In the genomic region with DNA sequence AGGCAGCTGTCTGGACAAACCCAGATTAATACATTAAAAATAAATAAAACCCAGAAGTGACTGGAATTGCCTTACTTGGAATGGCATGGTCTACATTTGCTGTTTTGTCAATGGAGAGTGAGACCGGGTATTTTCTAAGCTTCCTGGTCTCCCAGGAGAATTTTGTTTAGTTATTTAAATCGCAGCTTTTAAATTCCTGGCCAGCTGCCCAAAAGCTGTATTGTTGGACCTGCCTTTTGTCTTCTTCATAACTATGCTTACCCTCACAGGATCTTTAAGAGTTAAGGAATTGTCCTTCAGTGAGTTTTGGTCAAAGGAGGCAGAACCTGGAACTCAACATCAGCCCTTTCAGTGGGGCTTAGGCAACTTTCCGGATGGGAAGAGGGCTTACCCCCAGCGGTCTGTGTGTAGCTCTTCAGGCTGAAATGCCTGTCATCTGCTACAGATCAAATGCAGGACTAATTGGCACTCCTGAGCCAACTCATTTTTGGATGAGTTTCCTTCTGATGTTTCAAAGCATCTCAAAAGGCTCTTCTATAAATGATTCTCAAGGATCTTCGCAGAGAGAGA, we compare ENCODE assay signal across 14 cellular contexts.
DNase-seq lines count a peak whose midpoint lies in the region; ATAC-seq and TF ChIP-seq lines count a peak whose summit lies in the region.
"Had no signal": no experiment of that assay in that cellular context is flagged by ENCODE, and none has a peak within 500 bp of the region (broad histone marks: within the 10 kb centered on the region; RNA-seq: fewer than 3 reads in every experiment).

No MANE protein-coding gene starts in this region.

- TF ChIP-seq CTCF in MM.1S (IDR thresholded peaks at IDR 0.05; ENCODE audit: low read length) (no peak), uterus (IDR thresholded peaks at IDR 0.05) (no peak)

- no peaks in the 10 kb centered on the region for H3F3A ChIP-seq in MM.1S (ENCODE audit: insufficient read depth, low read length)

- DNase-seq in NCI-H1105 treated with DMSO at 0.1 percent for 48 hours (lab: John Stamatoyannopoulos, UW) (peak; percentile 5), NCI-H1105 (lab: John Stamatoyannopoulos, UW) (no peak), NCI-H1694 treated with DMSO at 0.1 percent for 48 hours (lab: John Stamatoyannopoulos, UW) (peak; percentile 69), RPMI8226 (peak; percentile 49), iris pigment epithelial cell (ENCODE audit: low read depth) (peak; percentile 5), MM.1S (no peak), uterus (no peak)
- DNase-seq: activated CD4-positive, CD25-positive, alpha-beta regulatory T cell treated with anti-CD3 and anti-CD28 coated beads, Interleukin-2, amount 50 U/mL, for 72 hours; activated CD8-positive, alpha-beta memory T cell treated with anti-CD3 and anti-CD28 coated beads, Interleukin-2, amount 50 U/mL, for 48 hours; caudate nucleus had no signal

- H3K4me3 ChIP-seq in MM.1S (ENCODE audit: low read length) (no peak overlapping the region), uterus (no peak overlapping the region)
- H3K4me3 ChIP-seq: A549, right atrium auricular region had no signal

- H3K9ac ChIP-seq in MM.1S (ENCODE audit: low read length): no peak overlapping the region
- H3K9ac ChIP-seq: KMS-11 had no signal

- H3K4me2 ChIP-seq in MM.1S (ENCODE audit: low read depth, low read length): no peak overlapping the region
- H3K4me2 ChIP-seq: A549, KMS-11 had no signal

- no peak overlapping the region for H3K27ac ChIP-seq in MM.1S (ENCODE audit: low read length)
- H3K27ac ChIP-seq in uterus: no peak overlapping the region
- H3K27ac ChIP-seq: A549, right atrium auricular region had no signal

- no peak for TF ChIP-seq POLR2A in uterus (IDR thresholded peaks at IDR 0.05)

- intact Hi-C loops in uterus (cut with DNase I; ENCODE audit: low total_unique reads): no loop called here

- H3K9me3 ChIP-seq in MM.1S (replicated peaks; ENCODE audit: insufficient read depth, low read length): no peaks in the 10 kb centered on the region
- no peaks in the 10 kb centered on the region for H3K9me3 ChIP-seq in uterus
- H3K9me3 ChIP-seq: A549, right atrium auricular region had no signal

- no peaks in the 10 kb centered on the region for H3K36me3 ChIP-seq in MM.1S (replicated peaks; ENCODE audit: insufficient read depth, low read length)
- H3K36me3 ChIP-seq in uterus: no peaks in the 10 kb centered on the region
- H3K36me3 ChIP-seq: right atrium auricular region had no signal

- H2AFZ ChIP-seq in MM.1S (ENCODE audit: low read length): no peak overlapping the region

- no peaks in the 10 kb centered on the region for H3K79me2 ChIP-seq in MM.1S (ENCODE audit: low read length)

- no peaks in the 10 kb centered on the region for H3K4me1 ChIP-seq in MM.1S (ENCODE audit: low read length)
- H3K4me1 ChIP-seq in uterus: no peaks in the 10 kb centered on the region

- ATAC-seq in esophagus mucosa: no peak
- ATAC-seq: A549 had no signal

- H3K27me3 ChIP-seq in MM.1S (replicated peaks; ENCODE audit: insufficient read depth, low read length): no peaks in the 10 kb centered on the region
- H3K27me3 ChIP-seq in uterus: no peaks in the 10 kb centered on the region
- H3K27me3 ChIP-seq: right atrium auricular region had no signal

- H3K9me2 ChIP-seq in MM.1S (replicated peaks; ENCODE audit: insufficient read depth, low read length): no peaks in the 10 kb centered on the region

- H4K20me1 ChIP-seq in MM.1S (ENCODE audit: insufficient read depth, low read length): no peaks in the 10 kb centered on the region

Comparison
In these comparisons a context has a peak if more than half of its experiments do, and no peak if none do; other contexts are left out.
1. DNase-seq: peak in NCI-H1105 treated with DMSO at 0.1 percent for 48 hours (single experiment), NCI-H1694 treated with DMSO at 0.1 percent for 48 hours (single experiment), RPMI8226 (single experiment) and iris pigment epithelial cell (single experiment); none in NCI-H1105 (single experiment), MM.1S (single experiment) and uterus (0 of 2).